ENCODE assay signal across 17 cellular contexts in genomic region chrX:154039577-154039976, GRCh38. TPM values are rescaled to one million over a fixed set of nuclear protein-coding genes. Genes with fewer than 3 reads are reported as not detected.
DNase-seq lines count a peak whose midpoint lies in the region; ATAC-seq, FAIRE-seq and TF ChIP-seq lines count a peak whose summit lies in the region.
"Had no signal": no experiment of that assay in that cellular context is flagged by ENCODE, and none has a peak within 500 bp of the region (broad histone marks: within the 10 kb centered on the region; RNA-seq: fewer than 3 reads in every experiment).

No MANE protein-coding gene starts in this region.

- H3K4me1 ChIP-seq in breast epithelium (no peaks in the 10 kb centered on the region), mammary epithelial cell (ENCODE audit: insufficient read depth, low read length) (peaks cover 2% of the 10 kb centered on the region), astrocyte (ENCODE audit: insufficient read depth, low read length) (peaks cover 23% of the 10 kb centered on the region), neutrophil (ENCODE audit: control insufficient read depth in 1 of 2, insufficient read depth in 1 of 2, low read depth in 1 of 2, low read length in 1 of 2) (peaks cover 56 to 65% of the 10 kb centered on the region in 2 experiments), vagina (peaks cover 42% of the 10 kb centered on the region), GM23338 (ENCODE audit: insufficient read depth) (peaks cover 25% of the 10 kb centered on the region; the same call in 1 of the 2 replicates)
- H3K4me1 ChIP-seq: colonic mucosa had no signal

- no peak overlapping the region for H3K4me3 ChIP-seq in breast epithelium
- H3K4me3 ChIP-seq in mammary epithelial cell (replicated peaks in 1 of 3; ENCODE audit: insufficient read depth in 1 of 3, low read depth in 2 of 3, low read length in 3 of 3), result no peak overlapping the region
- no peak overlapping the region for H3K4me3 ChIP-seq in astrocyte (ENCODE audit: insufficient read depth, low read depth, low read length)
- peak overlapping the region in 1 of 2 experiments; percentile 19 for H3K4me3 ChIP-seq in neutrophil (ENCODE audit: low read depth in 1 of 2, low read length in 1 of 2)
- H3K4me3 ChIP-seq in vagina, result no peak overlapping the region
- no peak overlapping the region for H3K4me3 ChIP-seq in GM23338
- H3K4me3 ChIP-seq in lower leg skin (ENCODE audit: low read depth, poor library complexity, severe bottlenecking), result no peak overlapping the region
- H3K4me3 ChIP-seq: colonic mucosa, heart right ventricle had no signal

- TF ChIP-seq CTCF in breast epithelium (IDR thresholded peaks at IDR 0.05), result no peak
- TF ChIP-seq CTCF in mammary epithelial cell (conservative IDR thresholded peaks at IDR 0.05 in 1 of 2, IDR thresholded peaks at IDR 0.05 in 1 of 2; ENCODE audit: extremely low read depth in 1 of 2, insufficient read depth in 1 of 2, low read depth in 1 of 2, low read length in 2 of 2), result no peak
- TF ChIP-seq CTCF in astrocyte (IDR thresholded peaks at IDR 0.05; ENCODE audit: insufficient read depth, low read depth, low read length), result no peak
- TF ChIP-seq CTCF in neutrophil (IDR thresholded peaks at IDR 0.05), result no peak
- TF ChIP-seq CTCF in vagina (IDR thresholded peaks at IDR 0.05), result no peak
- no peak for TF ChIP-seq CTCF in GM23338 (conservative IDR thresholded peaks at IDR 0.05; ENCODE audit: low read depth in 2 of 2)
- no peak for TF ChIP-seq CTCF in lower leg skin (IDR thresholded peaks at IDR 0.05)

- 94% methylated on average over 10 of the region's 11 CpGs for WGBS in mammary epithelial cell (ENCODE audit: low coverage, missing lambda C conversion rate)
- WGBS in lower leg skin, 2 donors, result 92 to 94% methylated on average over 11 of the region's 11 CpGs

- no peak for DNase-seq in breast epithelium (ENCODE audit: low spot score in 2 of 2)
- DNase-seq in mammary epithelial cell, result no peak
- no peak for DNase-seq in astrocyte (ENCODE audit: low read depth)
- DNase-seq in vagina (ENCODE audit: extremely low spot score in 2 of 2), result no peak
- DNase-seq in NCI-H187 (lab: John Stamatoyannopoulos, UW), result no peak
- no peak for DNase-seq in GM23338 (ENCODE audit: low spot score)
- DNase-seq in lower leg skin (ENCODE audit: low spot score in 2 of 2), result no peak
- DNase-seq: amygdala, colonic mucosa, DMS 273 treated with DMSO at 0.1 percent for 48 hours, heart right ventricle, NCI-H2107, NCI-H69, PC-3 had no signal

- no peak overlapping the region for H3K9ac ChIP-seq in mammary epithelial cell (ENCODE audit: insufficient read depth, low read length)
- peak overlapping the region; percentile 63 for H3K9ac ChIP-seq in astrocyte (ENCODE audit: low read length)
- H3K9ac ChIP-seq: parathyroid adenoma had no signal

- H3K9me3 Mint-ChIP-seq in astrocyte (ENCODE audit: unreplicated experiment) (no peaks in the 10 kb centered on the region), GM23338 (no peaks in the 10 kb centered on the region)

- peak overlapping the region; percentile 92 for H3K27ac Mint-ChIP-seq in astrocyte (ENCODE audit: unreplicated experiment)
- H3K27ac Mint-ChIP-seq in GM23338, result no peak overlapping the region

- no peaks in the 10 kb centered on the region for H3K27me3 Mint-ChIP-seq in astrocyte (ENCODE audit: low read depth, unreplicated experiment)
- H3K27me3 Mint-ChIP-seq in GM23338 (ENCODE audit: insufficient read depth, low read depth, poor library complexity), result peaks cover 2% of the 10 kb centered on the region

- no peaks in the 10 kb centered on the region for H4K20me1 ChIP-seq in mammary epithelial cell (ENCODE audit: insufficient read depth, low read length)
- H4K20me1 ChIP-seq in astrocyte (ENCODE audit: insufficient read depth, low read length), result peaks cover 21% of the 10 kb centered on the region
- H4K20me1 ChIP-seq in GM23338 (replicated peaks; ENCODE audit: insufficient read depth), result no peaks in the 10 kb centered on the region

- no peak for ATAC-seq in GM23338
- ATAC-seq: PC-3 had no signal

- H3F3A ChIP-seq in GM23338 (replicated peaks; ENCODE audit: low read depth), result no peaks in the 10 kb centered on the region

- H3K27ac ChIP-seq in breast epithelium (peak overlapping the region; percentile 30 to 75), mammary epithelial cell (ENCODE audit: insufficient read depth, low read depth, low read length) (no peak overlapping the region), astrocyte (ENCODE audit: low read depth, low read length) (peak overlapping the region; percentile 66), neutrophil (peak overlapping the region; percentile 86), vagina (peak overlapping the region; percentile 21), GM23338 (ENCODE audit: low read depth) (no peak overlapping the region)
- H3K27ac ChIP-seq: colonic mucosa, parathyroid adenoma had no signal

- BruUV-seq in mammary epithelial cell (replicated peaks; lab: Mats Ljungman, UMichigan), result no TSS peak

- H3K9me3 ChIP-seq in breast epithelium (no peaks in the 10 kb centered on the region), mammary epithelial cell (replicated peaks; ENCODE audit: insufficient read depth, low read length) (no peaks in the 10 kb centered on the region), astrocyte (ENCODE audit: insufficient read depth, low read depth, low read length) (no peaks in the 10 kb centered on the region), neutrophil (no peaks in the 10 kb centered on the region), vagina (no peaks in the 10 kb centered on the region)
- H3K9me3 ChIP-seq: colonic mucosa, heart right ventricle had no signal

- H3K36me3 ChIP-seq in breast epithelium, result no peaks in the 10 kb centered on the region
- no peaks in the 10 kb centered on the region for H3K36me3 ChIP-seq in mammary epithelial cell (ENCODE audit: insufficient read depth, low read length)
- no peaks in the 10 kb centered on the region for H3K36me3 ChIP-seq in astrocyte (ENCODE audit: insufficient read depth, low read length)
- no peaks in the 10 kb centered on the region for H3K36me3 ChIP-seq in neutrophil
- H3K36me3 ChIP-seq in vagina, result no peaks in the 10 kb centered on the region
- no peaks in the 10 kb centered on the region for H3K36me3 ChIP-seq in GM23338 (ENCODE audit: insufficient read depth)
- H3K36me3 ChIP-seq: colonic mucosa had no signal

- CTCF ChIA-PET in mammary epithelial cell (lab: Charles Lee; ENCODE audit: low non-redundant PET), result no interaction called here

- dilution Hi-C loops in mammary epithelial cell (cut with HindIII; ENCODE audit: low sequenced_read_pairs), result loop anchor here (5.0 kb wide), 1 partner anchor 58 kb away; the partner anchor contains the start of gene MECP2

- in situ Hi-C loops in mammary epithelial cell (cut with MboI; ENCODE audit: low sequenced_read_pairs in 2 of 2), result no loop called here

- H3K4me1 Mint-ChIP-seq in astrocyte (ENCODE audit: low read depth, unreplicated experiment) (peaks cover 29% of the 10 kb centered on the region), GM23338 (peaks cover 44% of the 10 kb centered on the region)

- TF ChIP-seq POLR2A in breast epithelium (IDR thresholded peaks at IDR 0.05) (no peak), vagina (IDR thresholded peaks at IDR 0.05) (no peak), lower leg skin (IDR thresholded peaks at IDR 0.05) (no peak)

- peaks cover 0 to 31% of the 10 kb centered on the region in 2 donors for H3K27me3 ChIP-seq in breast epithelium
- no peaks in the 10 kb centered on the region for H3K27me3 ChIP-seq in mammary epithelial cell (ENCODE audit: insufficient read depth, low read length)
- H3K27me3 ChIP-seq in astrocyte (ENCODE audit: insufficient read depth, low read length), result no peaks in the 10 kb centered on the region
- H3K27me3 ChIP-seq in neutrophil, result no peaks in the 10 kb centered on the region
- H3K27me3 ChIP-seq in vagina, result no peaks in the 10 kb centered on the region
- no peaks in the 10 kb centered on the region for H3K27me3 ChIP-seq in GM23338 (ENCODE audit: insufficient read depth)
- H3K27me3 ChIP-seq: colonic mucosa had no signal

- no peak for FAIRE-seq in astrocyte (lab: Jason Lieb, UNC)
- FAIRE-seq: keratinocyte had no signal

- H3K4me2 ChIP-seq in mammary epithelial cell (ENCODE audit: insufficient read depth, low read depth, low read length) (no peak overlapping the region), astrocyte (ENCODE audit: low read length) (peak overlapping the region; percentile 19), GM23338 (no peak overlapping the region)

- H3K36me3 Mint-ChIP-seq in astrocyte (ENCODE audit: low read depth, unreplicated experiment) (peaks cover 1% of the 10 kb centered on the region), GM23338 (ENCODE audit: low read depth) (peaks cover 11% of the 10 kb centered on the region; the same call in 1 of the 3 replicates)

- intact Hi-C loops in breast epithelium (cut with DNase I; ENCODE audit: low total_unique reads), result no loop called here
- intact Hi-C loops in mammary epithelial cell (cut with micrococcal nuclease), result no loop called here
- intact Hi-C loops in vagina (cut with DNase I), result no loop called here
- intact Hi-C loops in lower leg skin (cut with DNase I; ENCODE audit: low total_unique reads), result no loop called here

- H2AFZ ChIP-seq in mammary epithelial cell (ENCODE audit: low read depth, low read length) (no peak overlapping the region), astrocyte (ENCODE audit: low read depth, low read length) (no peak overlapping the region), GM23338 (no peak overlapping the region)
- H2AFZ ChIP-seq: parathyroid adenoma had no signal

- H3K79me2 ChIP-seq in mammary epithelial cell (ENCODE audit: insufficient read depth, low read length) (peaks cover 34% of the 10 kb centered on the region), astrocyte (ENCODE audit: insufficient read depth, low read length) (peaks cover 44% of the 10 kb centered on the region), GM23338 (replicated peaks; ENCODE audit: insufficient read depth) (peaks cover 37% of the 10 kb centered on the region)

- H3K4me3 Mint-ChIP-seq in astrocyte (ENCODE audit: unreplicated experiment) (no peak overlapping the region), GM23338 (no peak overlapping the region)

- H3K9me2 ChIP-seq in GM23338 (ENCODE audit: insufficient read depth), result no peaks in the 10 kb centered on the region

RNA-seq across cellular contexts. Expression of gene IRAK1, which starts 19.9 kb away (rescaled TPM):
- total RNA-seq in breast epithelium (10 to 100 TPM; 43.7 to 66.2 (median 50.8) TPM), mammary epithelial cell (100 to 1,000 TPM in 1 of 2 donors, 10 to 100 TPM in 1; 69.0 to 129 TPM), astrocyte (67.6 and 69.6 TPM in 2 replicates), vagina (46.7 TPM), lower leg skin (10 to 100 TPM; 57.5 to 67.4 (median 60.6) TPM)
- polyA plus RNA-seq in mammary epithelial cell (68.1 TPM), GM23338 (2016; fragmentation: Nextera tagmentation; extraction: Ambion mirVana) (21.6 and 23.0 TPM in 2 replicates)
- polyA minus RNA-seq in mammary epithelial cell, result 63.3 TPM
- total RNA-seq in GM23338 (2014; rRNA removed; shearing (Covaris generic)), result 30.4 and 38.0 TPM in 2 replicates

RNA-seq across cellular contexts. Expression of gene MECP2, which starts 57.9 kb away (rescaled TPM):
- 10 to 100 TPM; 56.3 to 58.3 (median 57.8) TPM for total RNA-seq in breast epithelium
- total RNA-seq in mammary epithelial cell, result 10 to 100 TPM; 17.5 to 35.6 TPM
- polyA plus RNA-seq in mammary epithelial cell, result 12.1 TPM
- polyA minus RNA-seq in mammary epithelial cell, result 50.5 TPM
- 29.2 and 36.2 TPM in 2 replicates for total RNA-seq in astrocyte
- 38.5 TPM for total RNA-seq in vagina
- total RNA-seq in GM23338 (2014; rRNA removed; shearing (Covaris generic)), result 32.7 and 34.0 TPM in 2 replicates
- 27.4 and 27.7 TPM in 2 replicates for polyA plus RNA-seq in GM23338 (2016; fragmentation: Nextera tagmentation; extraction: Ambion mirVana)
- total RNA-seq in lower leg skin, result 10 to 100 TPM; 30.7 to 34.9 (median 33.6) TPM

Comparison
In these comparisons a context has a peak if more than half of its experiments do, and no peak if none do; other contexts are left out.
1. H3K27ac ChIP-seq: peak in breast epithelium (2 of 2), astrocyte (single experiment), neutrophil (single experiment) and vagina (single experiment); none in mammary epithelial cell (single experiment) and GM23338 (single experiment).